In genomic region chr5:73499756-73500155, GRCh38 we compare ENCODE assay signal across 8 cellular contexts. TPM values are rescaled to one million over a fixed set of nuclear protein-coding genes. Genes with fewer than 3 reads are reported as not detected.
DNase-seq lines count a peak whose midpoint lies in the region; ATAC-seq, FAIRE-seq and TF ChIP-seq lines count a peak whose summit lies in the region.

No MANE protein-coding gene starts in this region.

- H3K9ac ChIP-seq in keratinocyte (ENCODE audit: control insufficient read depth, extremely low read depth, insufficient read depth, low read length), result peak overlapping the region; percentile 100

- no peak overlapping the region for H2AFZ ChIP-seq in keratinocyte (ENCODE audit: control insufficient read depth, low read length)

- peaks cover 2% of the 10 kb centered on the region for H4K20me1 ChIP-seq in keratinocyte (ENCODE audit: control insufficient read depth, extremely low read depth, insufficient read depth, low read length)

- H3K4me3 ChIP-seq in keratinocyte (ENCODE audit: control insufficient read depth in 2 of 3, extremely low read depth in 1 of 3, insufficient read depth in 2 of 3, low read depth in 1 of 3, low read length in 3 of 3) (peak overlapping the region; percentile 88 to 94 (median 91)), thoracic aorta (peak overlapping the region; percentile 95)

- FAIRE-seq in keratinocyte (lab: Jason Lieb, UNC), result no peak

- dilution Hi-C loops in keratinocyte (cut with MboI; ENCODE audit: extremely low pct_ligation_motif_present, low sequenced_read_pairs), result no loop called here

- no peaks in the 10 kb centered on the region for H3K9me3 Mint-ChIP-seq in activated naive CD4-positive, alpha-beta T cell treated with anti-CD3 and anti-CD28 coated beads for 36 hours
- no peaks in the 10 kb centered on the region for H3K9me3 Mint-ChIP-seq in activated naive CD8-positive, alpha-beta T cell treated with anti-CD3 and anti-CD28 coated beads for 36 hours

- no peaks in the 10 kb centered on the region for H3K27me3 Mint-ChIP-seq in activated naive CD4-positive, alpha-beta T cell treated with anti-CD3 and anti-CD28 coated beads for 36 hours (ENCODE audit: low read depth)
- peaks cover 3% of the 10 kb centered on the region for H3K27me3 Mint-ChIP-seq in activated naive CD8-positive, alpha-beta T cell treated with anti-CD3 and anti-CD28 coated beads for 36 hours

- H3K4me3 Mint-ChIP-seq in activated naive CD4-positive, alpha-beta T cell treated with anti-CD3 and anti-CD28 coated beads for 36 hours, result peak overlapping the region; percentile 97
- peak overlapping the region; percentile 97 for H3K4me3 Mint-ChIP-seq in activated naive CD8-positive, alpha-beta T cell treated with anti-CD3 and anti-CD28 coated beads for 36 hours

- CTCF ChIA-PET in activated naive CD4-positive, alpha-beta T cell treated with anti-CD3 and anti-CD28 coated beads for 36 hours (lab: Charles Lee), result interaction anchor here (1.4 kb wide), 1 partner anchor 8 kb away, joined by 3 read pairs; no protein-coding TSS in a partner anchor

- H3K79me2 ChIP-seq in keratinocyte (ENCODE audit: control insufficient read depth, insufficient read depth, low read length), result peaks cover 54% of the 10 kb centered on the region

- H3K36me3 Mint-ChIP-seq in activated naive CD4-positive, alpha-beta T cell treated with anti-CD3 and anti-CD28 coated beads for 36 hours (ENCODE audit: low read depth), result peaks cover 42% of the 10 kb centered on the region
- H3K36me3 Mint-ChIP-seq in activated naive CD8-positive, alpha-beta T cell treated with anti-CD3 and anti-CD28 coated beads for 36 hours, result peaks cover 48% of the 10 kb centered on the region

- intact Hi-C loops in activated naive CD4-positive, alpha-beta T cell treated with anti-CD3 and anti-CD28 coated beads for 36 hours (cut with micrococcal nuclease), result loop anchor here (2.0 to 5.0 kb wide), 4 partner anchors 51 to 1268 kb away; partner anchors contain the start of genes FOXD1, GFM2 and NSA2

- H3K27me3 ChIP-seq in keratinocyte (ENCODE audit: control insufficient read depth, extremely low read depth, insufficient read depth, low read length), result no peaks in the 10 kb centered on the region
- no peaks in the 10 kb centered on the region for H3K27me3 ChIP-seq in thoracic aorta (replicated peaks; ENCODE audit: insufficient read depth)

- TF ChIP-seq CTCF in keratinocyte (optimal IDR thresholded peaks at IDR 0.05 in 1 of 3, IDR thresholded peaks at IDR 0.05 in 1 of 3, conservative IDR thresholded peaks at IDR 0.05 in 1 of 3; ENCODE audit: extremely low read depth in 1 of 3, insufficient read depth in 2 of 3, low read length in 3 of 3), result no peak
- no peak for TF ChIP-seq CTCF in thoracic aorta (IDR thresholded peaks at IDR 0.05)

- peaks cover 46% of the 10 kb centered on the region for H3K4me1 Mint-ChIP-seq in activated naive CD4-positive, alpha-beta T cell treated with anti-CD3 and anti-CD28 coated beads for 36 hours (ENCODE audit: low read depth)
- H3K4me1 Mint-ChIP-seq in activated naive CD8-positive, alpha-beta T cell treated with anti-CD3 and anti-CD28 coated beads for 36 hours, result peaks cover 25% of the 10 kb centered on the region

- no peak for ATAC-seq in thoracic aorta (ENCODE audit: insufficient number of reproducible peaks, low FRiP score, low read depth)
- ATAC-seq in HG02588 (IDR thresholded peaks at IDR 0.05; ENCODE audit: unreplicated experiment), result no peak

- peak overlapping the region; percentile 97 for H3K27ac ChIP-seq in keratinocyte (ENCODE audit: control insufficient read depth, insufficient read depth, low read length)
- no peak overlapping the region for H3K27ac ChIP-seq in thoracic aorta

- no peaks in the 10 kb centered on the region for H3K9me3 ChIP-seq in keratinocyte (ENCODE audit: control insufficient read depth, low read depth, low read length)
- H3K9me3 ChIP-seq in thoracic aorta, result no peaks in the 10 kb centered on the region

- H3K4me1 ChIP-seq in keratinocyte (ENCODE audit: control insufficient read depth, extremely low read depth, insufficient read depth, low read length), result peaks cover 19% of the 10 kb centered on the region
- peaks cover 24 to 35% of the 10 kb centered on the region in 2 donors for H3K4me1 ChIP-seq in thoracic aorta (ENCODE audit: control insufficient read depth in 1 of 2, low read depth in 2 of 2)

- H3K9me1 ChIP-seq in keratinocyte (ENCODE audit: control insufficient read depth, extremely low read depth, insufficient read depth, low read length), result no peaks in the 10 kb centered on the region

- no peak for DNase-seq in activated naive CD4-positive, alpha-beta T cell treated with anti-CD3 and anti-CD28 coated beads for 36 hours
- no peak for DNase-seq in activated naive CD4-positive, alpha-beta T cell (lab: John Stamatoyannopoulos, UW)
- no peak for DNase-seq in activated naive CD8-positive, alpha-beta T cell treated with anti-CD3 and anti-CD28 coated beads for 36 hours
- DNase-seq in keratinocyte (ENCODE audit: low read depth, low spot score) (no peak), thoracic aorta (ENCODE audit: low spot score) (no peak), DMS79 (lab: John Stamatoyannopoulos, UW) (no peak), HCEC 1CT (no peak)

- H3K36me3 ChIP-seq in keratinocyte (ENCODE audit: control insufficient read depth in 2 of 2, extremely low read depth in 1 of 2, insufficient read depth in 2 of 2, low read length in 2 of 2), result peaks cover 12 to 28% of the 10 kb centered on the region in 2 experiments
- H3K36me3 ChIP-seq in thoracic aorta, result peaks cover 15% of the 10 kb centered on the region

- H3K27ac Mint-ChIP-seq in activated naive CD4-positive, alpha-beta T cell treated with anti-CD3 and anti-CD28 coated beads for 36 hours, result peak overlapping the region; percentile 96
- peak overlapping the region; percentile 99 for H3K27ac Mint-ChIP-seq in activated naive CD8-positive, alpha-beta T cell treated with anti-CD3 and anti-CD28 coated beads for 36 hours

- H3K4me2 ChIP-seq in keratinocyte (ENCODE audit: control insufficient read depth, extremely low read depth, insufficient read depth, low read depth, low read length), result peak overlapping the region; percentile 99

RNA-seq across cellular contexts. Expression of gene BTF3, which starts 1.5 kb away (rescaled TPM):
- total RNA-seq in activated naive CD4-positive, alpha-beta T cell treated with anti-CD3 and anti-CD28 coated beads for 36 hours, result 1,000 to 10,000 TPM; 1,100 to 1,123 TPM
- total RNA-seq in activated naive CD8-positive, alpha-beta T cell treated with anti-CD3 and anti-CD28 coated beads for 36 hours, result 1,000 to 10,000 TPM; 1,092 to 1,163 TPM
- polyA plus RNA-seq in keratinocyte, result 505 to 857 TPM (median 694 TPM) in 3 replicates
- polyA plus RNA-seq in keratinocyte (2011; ENCODE audit: low read depth), result 754 TPM
- 674 and 942 TPM in 2 replicates for polyA plus RNA-seq in keratinocyte (2011; cell fraction: cytosol; rRNA removed)
- polyA plus RNA-seq in keratinocyte (2011; cell fraction: nucleus; rRNA removed), result 191 and 279 TPM in 2 replicates
- polyA plus RNA-seq in keratinocyte (2012; ENCODE audit: low replicate concordance), result 722 and 955 TPM in 2 replicates
- polyA minus RNA-seq in keratinocyte, result 225 to 484 TPM (median 286 TPM) in 3 replicates
- polyA minus RNA-seq in keratinocyte (2011; cell fraction: cytosol; rRNA and poly(A)+ RNA removed), result 335 TPM
- polyA minus RNA-seq in keratinocyte (2011; cell fraction: nucleus; rRNA and poly(A)+ RNA removed), result 67.1 and 102 TPM in 2 replicates
- total RNA-seq in thoracic aorta, result 100 to 1,000 TPM; 250 to 407 TPM

RNA-seq across cellular contexts. Expression of gene FOXD1, which starts 51.2 kb away (rescaled TPM):
- total RNA-seq in activated naive CD4-positive, alpha-beta T cell treated with anti-CD3 and anti-CD28 coated beads for 36 hours, result under 1 TPM; 0.12 TPM
- under 1 TPM; 0.45 to 0.58 TPM for total RNA-seq in activated naive CD8-positive, alpha-beta T cell treated with anti-CD3 and anti-CD28 coated beads for 36 hours
- 2.9 to 11.9 TPM (median 7.0 TPM) in 3 replicates for polyA plus RNA-seq in keratinocyte
- polyA plus RNA-seq in keratinocyte (2011; ENCODE audit: low read depth), result 2.5 TPM
- polyA plus RNA-seq in keratinocyte (2011; cell fraction: cytosol; rRNA removed), result 4.1 and 5.5 TPM in 2 replicates
- 5.3 and 6.7 TPM in 2 replicates for polyA plus RNA-seq in keratinocyte (2011; cell fraction: nucleus; rRNA removed)
- 6.9 and 22.6 TPM in 2 replicates for polyA plus RNA-seq in keratinocyte (2012; ENCODE audit: low replicate concordance)
- polyA minus RNA-seq in keratinocyte, result 1.3 to 6.3 TPM (median 1.9 TPM) in 3 replicates
- 9.2 TPM for polyA minus RNA-seq in keratinocyte (2011; cell fraction: cytosol; rRNA and poly(A)+ RNA removed)
- 2.4 and 2.7 TPM in 2 replicates for polyA minus RNA-seq in keratinocyte (2011; cell fraction: nucleus; rRNA and poly(A)+ RNA removed)
- total RNA-seq in thoracic aorta, result 10 to 100 TPM in 1 of 2 donors, 1 to 10 TPM in 1; 6.8 to 10.0 TPM

Comparison
In these comparisons a context has a peak if more than half of its experiments do, and no peak if none do; other contexts are left out.
1. RNA of gene FOXD1, which starts 51.2 kb away (total RNA-seq): 6.8 to 10.0 TPM in thoracic aorta; 0.45 to 0.58 TPM in activated naive CD8-positive, alpha-beta T cell treated with anti-CD3 and anti-CD28 coated beads for 36 hours and 0.12 TPM in activated naive CD4-positive, alpha-beta T cell treated with anti-CD3 and anti-CD28 coated beads for 36 hours; every median in the first group is over 4 times any median in the second.